1 cellular context compared by ENCODE assay signal in genomic region chr13:107379398-107380155, GRCh38.
TF ChIP-seq lines count a peak whose summit lies in the region.

No MANE protein-coding gene starts in this region.

TF ChIP-seq in WTC11, 78 proteins besides CTCF, POLR2A, EP300 and RAD21 (continued from another document):
- TF ChIP-seq ARID4B (CRISPR knock-in tag; IDR thresholded peaks at IDR 0.05; ENCODE audit: borderline replicate concordance) (no peak), MAX (CRISPR knock-in tag; IDR thresholded peaks at IDR 0.05) (no peak)
